ENCODE assay signal across 8 cellular contexts in the genomic region with DNA sequence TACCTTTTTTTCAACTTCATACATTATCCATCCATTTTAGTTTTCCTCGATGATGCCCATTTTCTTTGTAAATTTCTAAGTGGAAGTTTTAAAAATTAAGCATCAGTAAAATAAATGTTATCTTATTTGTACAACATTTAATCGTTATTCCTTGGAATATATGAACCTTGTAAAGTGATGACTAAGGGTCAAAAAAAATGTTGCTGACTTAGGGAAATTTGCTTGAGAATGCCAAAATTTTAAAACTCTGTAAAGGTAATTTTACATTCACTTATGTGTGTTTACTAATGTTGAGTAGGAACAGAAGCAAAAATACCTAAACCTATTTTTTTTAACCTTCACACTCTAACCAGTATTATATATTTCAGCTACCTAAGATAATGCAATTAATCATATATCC.
"Had no signal": no experiment of that assay in that cellular context is flagged by ENCODE, and none has a peak within 500 bp of the region (broad histone marks: within the 10 kb centered on the region; RNA-seq: fewer than 3 reads in every experiment).

No MANE protein-coding gene starts in this region.

- H3K27ac ChIP-seq: GM23248, HL-60 had no signal

- DNase-seq: GM23248, GOT3, H7, HFFc6, KG1 had no signal

- H3K36me3 ChIP-seq: HAP-1 had no signal

- H3K9ac ChIP-seq: GM23248 had no signal

- H3K9me3 ChIP-seq: HAP-1 had no signal

- H3K4me3 ChIP-seq: GM23248, HAP-1 had no signal

- ATAC-seq: HCT116 had no signal

- H2AFZ ChIP-seq: GM23248 had no signal
